In the genomic region with DNA sequence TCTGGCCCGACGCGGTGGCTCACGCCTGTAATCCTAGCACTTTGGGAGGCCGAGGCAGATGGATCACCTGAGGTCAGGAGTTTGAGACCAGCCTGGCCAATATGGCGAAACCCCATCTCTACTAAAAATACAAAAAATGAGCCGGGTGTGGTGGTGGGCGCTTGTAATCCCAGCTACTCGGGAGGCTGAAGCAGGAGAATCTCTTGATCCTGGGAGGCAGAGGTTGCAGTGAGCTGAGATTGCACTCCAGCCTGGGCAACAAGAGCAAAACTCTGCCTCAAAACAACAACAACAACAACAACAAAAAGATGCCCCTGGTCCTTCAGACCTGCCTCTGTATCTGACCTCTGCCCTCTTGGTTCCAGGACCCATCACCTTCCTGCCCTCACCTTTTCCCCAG, we compare ENCODE assay signal across 8 cellular contexts. TPM values are rescaled to one million over a fixed set of nuclear protein-coding genes. Genes with fewer than 3 reads are reported as not detected.
DNase-seq lines count a peak whose midpoint lies in the region; FAIRE-seq and TF ChIP-seq lines count a peak whose summit lies in the region.
"Not testable (repeated sequence)": the region's sequence is repeated elsewhere in the genome, so short reads cannot be mapped to it uniquely, and the experiment has no call there.

No MANE protein-coding gene starts in this region.

- POLR2A ChIA-PET in CD8-positive, alpha-beta memory T cell (lab: Charles Lee) = interaction anchor here (1.1 to 1.8 kb wide), 2 partner anchors 9 to 70 kb away, joined by 3 to 12 read pairs; a partner anchor contains a TSS
- POLR2A ChIA-PET in endothelial cell of umbilical vein (lab: Charles Lee) = interaction anchor here (1.5 kb wide), 1 partner anchor 9 kb away, joined by 5 read pairs; a partner anchor contains a TSS

- H3K4me3 Mint-ChIP-seq in CD8-positive, alpha-beta memory T cell = peak overlapping the region; percentile 82 to 93 (median 86)

- dilution Hi-C loops in endothelial cell of umbilical vein (cut with MboI; ENCODE audit: extremely low pct_ligation_motif_present, low sequenced_read_pairs) = not testable (repeated sequence)

- not testable (repeated sequence) for TF ChIP-seq EP300 in transverse colon (IDR thresholded peaks at IDR 0.05; ENCODE audit: low read depth)

- H3K79me2 ChIP-seq in endothelial cell of umbilical vein (ENCODE audit: control insufficient read depth, insufficient read depth, low read length) (peaks cover 42% of the 10 kb centered on the region), osteoblast (ENCODE audit: insufficient read depth, low read length) (peaks cover 53% of the 10 kb centered on the region)

- WGBS in transverse colon (ENCODE audit: low coverage in 1 of 2), 2 donors = 85% methylated on average over 9 of the region's 9 CpGs; no CpG with 5 or more reads in 1 of the 2 donors

- not testable (repeated sequence) for H2AFZ ChIP-seq in endothelial cell of umbilical vein (ENCODE audit: low read depth, low read length); osteoblast (ENCODE audit: low read length)

- not testable (repeated sequence) for H3K27ac ChIP-seq in CD8-positive, alpha-beta memory T cell (ENCODE audit: low read depth, low read length); endothelial cell of umbilical vein (ENCODE audit: insufficient read depth, low read depth, low read length); iPS-20b (ENCODE audit: low read length)
- peak overlapping the region; percentile 77 for H3K27ac ChIP-seq in KOPT-K1 (ENCODE audit: low read depth, low read length, poor library complexity, severe bottlenecking)
- H3K27ac ChIP-seq in osteoblast (ENCODE audit: low read depth, low read length) = peak overlapping the region; percentile 100
- peak overlapping the region; percentile 36 to 95 (median 90) for H3K27ac ChIP-seq in transverse colon

- not testable (repeated sequence) for H3K9me3 Mint-ChIP-seq in CD8-positive, alpha-beta memory T cell

- in situ Hi-C loops in transverse colon (cut with MboI; ENCODE audit: low pct_ligation_motif_present in 1 of 4, low pct_unique_long_range_greater_than_20kb in 1 of 4, low sequenced_read_pairs in 3 of 4) = loop anchor here in 1 of 4 donors (25.0 kb wide), 1 partner anchor 307 kb away; no protein-coding TSS in a partner anchor

- not testable (repeated sequence) for FAIRE-seq in endothelial cell of umbilical vein (lab: Jason Lieb, UNC)

- H3K9ac ChIP-seq in adipocyte (ENCODE audit: low read length) (peak overlapping the region; percentile 97), endothelial cell of umbilical vein (replicated peaks; ENCODE audit: extremely low read depth, insufficient read depth, low read length) (peak overlapping the region; percentile 12), iPS-20b (ENCODE audit: low read depth, low read length) (peak overlapping the region; percentile 88; the same call in 1 of the 2 replicates)

- BruUV-seq in endothelial cell of umbilical vein (replicated peaks; lab: Mats Ljungman, UMichigan) = not testable (repeated sequence)

- H3K36me3 Mint-ChIP-seq in CD8-positive, alpha-beta memory T cell = peaks cover 0 to 53% (median 0%) of the 10 kb centered on the region in 3 donors

- CTCF ChIA-PET in CD8-positive, alpha-beta memory T cell (lab: Charles Lee) = interaction anchor here (0.8 to 3.8 kb wide), 3 partner anchors 10 to 227 kb away, joined by 3 to 30 read pairs (median 4); no protein-coding TSS in a partner anchor
- CTCF ChIA-PET in endothelial cell of umbilical vein (lab: Charles Lee) = interaction anchor here (1.7 to 3.6 kb wide), 2 partner anchors 10 to 22 kb away, joined by 5 to 15 read pairs; no protein-coding TSS in a partner anchor

- H3K9me1 ChIP-seq in endothelial cell of umbilical vein (replicated peaks; ENCODE audit: control insufficient read depth, extremely low read depth, insufficient read depth, low read length) = not testable (repeated sequence)

- not testable (repeated sequence) for H4K20me1 ChIP-seq in endothelial cell of umbilical vein (replicated peaks; ENCODE audit: control insufficient read depth, extremely low read depth, insufficient read depth, low read length); osteoblast (ENCODE audit: insufficient read depth, low read length)

- peaks cover 15% of the 10 kb centered on the region for H3K4me1 ChIP-seq in CD8-positive, alpha-beta memory T cell (ENCODE audit: insufficient read depth, low read length)
- H3K4me1 ChIP-seq in adipocyte (ENCODE audit: control insufficient read depth, insufficient read depth, low read length) (peaks cover 34% of the 10 kb centered on the region), endothelial cell of umbilical vein (ENCODE audit: control insufficient read depth, extremely low read depth, insufficient read depth, low read length) (peaks cover 38% of the 10 kb centered on the region), iPS-20b (ENCODE audit: insufficient read depth, low read length) (0 out of 2 replicates have a peak, but pooled peaks cover 11% of the 10 kb centered on the region), osteoblast (ENCODE audit: insufficient read depth, low read length) (peaks cover 42% of the 10 kb centered on the region), transverse colon (peaks cover 0 to 48% (median 30%) of the 10 kb centered on the region in 4 donors)

- H3K27ac Mint-ChIP-seq in CD8-positive, alpha-beta memory T cell = peak overlapping the region; percentile 65 to 95 (median 88)

- intact Hi-C loops in endothelial cell of umbilical vein (cut with micrococcal nuclease); transverse colon (cut with DNase I; ENCODE audit: low total_unique reads): not testable (repeated sequence)

- H3K4me2 ChIP-seq in endothelial cell of umbilical vein (ENCODE audit: insufficient read depth, low read length) (peak overlapping the region; percentile 70), osteoblast (ENCODE audit: insufficient read depth, low read length) (peak overlapping the region; percentile 92)

- H3K27me3 ChIP-seq in CD8-positive, alpha-beta memory T cell (ENCODE audit: insufficient read depth, low read length, poor library complexity, severe bottlenecking); adipocyte (replicated peaks; ENCODE audit: control insufficient read depth, insufficient read depth, low read length); endothelial cell of umbilical vein (ENCODE audit: control insufficient read depth in 2 of 2, insufficient read depth in 2 of 2, low read length in 2 of 2); iPS-20b (ENCODE audit: insufficient read depth, low read length); osteoblast (ENCODE audit: insufficient read depth, low read length); transverse colon: not testable (repeated sequence)

- not testable (repeated sequence) for DNase-seq in CD8-positive, alpha-beta memory T cell; adipocyte (ENCODE audit: low read depth); endothelial cell of umbilical vein (ENCODE audit: low read depth, low spot score); transverse colon
- DNase-seq in osteoblast (ENCODE audit: insufficient read length, low spot score, missing footprints) = peak; percentile 38

- H3K36me3 ChIP-seq in CD8-positive, alpha-beta memory T cell (ENCODE audit: insufficient read depth, low read length) = peaks cover 18% of the 10 kb centered on the region
- peaks cover 50% of the 10 kb centered on the region for H3K36me3 ChIP-seq in KOPT-K1 (ENCODE audit: insufficient read depth, low read length)
- peaks cover 37% of the 10 kb centered on the region for H3K36me3 ChIP-seq in adipocyte (ENCODE audit: control insufficient read depth, insufficient read depth, low read length, severe bottlenecking)
- H3K36me3 ChIP-seq in endothelial cell of umbilical vein (ENCODE audit: control insufficient read depth in 2 of 2, extremely low read depth in 1 of 2, insufficient read depth in 2 of 2, low read length in 2 of 2) = peaks cover 11% of the 10 kb centered on the region in 2 experiments
- H3K36me3 ChIP-seq in iPS-20b (ENCODE audit: insufficient read depth, low read depth, low read length) = peaks cover 45% of the 10 kb centered on the region
- peaks cover 35% of the 10 kb centered on the region for H3K36me3 ChIP-seq in osteoblast (ENCODE audit: insufficient read depth, low read length)
- H3K36me3 ChIP-seq in transverse colon = not testable (repeated sequence)

- not testable (repeated sequence) for H3K9me3 ChIP-seq in CD8-positive, alpha-beta memory T cell (ENCODE audit: low read length); KOPT-K1 (ENCODE audit: insufficient read depth, low read length, poor library complexity, severe bottlenecking); adipocyte (ENCODE audit: control insufficient read depth, low read length); endothelial cell of umbilical vein (replicated peaks; ENCODE audit: control insufficient read depth, insufficient read depth, low read length); iPS-20b (ENCODE audit: insufficient read depth, low read depth, low read length); osteoblast (ENCODE audit: low read depth, low read length); transverse colon

- not testable (repeated sequence) for H3K27me3 Mint-ChIP-seq in CD8-positive, alpha-beta memory T cell

- TF ChIP-seq POLR2A in endothelial cell of umbilical vein (IDR thresholded peaks at IDR 0.05; ENCODE audit: low read depth, low read length); transverse colon (IDR thresholded peaks at IDR 0.05): not testable (repeated sequence)

- TF ChIP-seq CTCF in WI38 (IDR thresholded peaks at IDR 0.05; ENCODE audit: low read depth, low read length); endothelial cell of umbilical vein (IDR thresholded peaks at IDR 0.05; ENCODE audit: extremely low read depth in 1 of 2, insufficient read depth in 1 of 2, low read depth in 1 of 2, low read length in 2 of 2); osteoblast (IDR thresholded peaks at IDR 0.05; ENCODE audit: extremely low read depth, low read depth, low read length); transverse colon (IDR thresholded peaks at IDR 0.05): not testable (repeated sequence)

- H3K4me3 ChIP-seq in CD8-positive, alpha-beta memory T cell (ENCODE audit: low read length); transverse colon: not testable (repeated sequence)
- peak overlapping the region; percentile 86 for H3K4me3 ChIP-seq in WI38 (ENCODE audit: low read depth, low read length)
- H3K4me3 ChIP-seq in adipocyte (ENCODE audit: low read length) = peak overlapping the region; percentile 100
- H3K4me3 ChIP-seq in endothelial cell of umbilical vein (replicated peaks in 1 of 3; ENCODE audit: insufficient read depth in 1 of 3, low read depth in 1 of 3, low read length in 3 of 3) = peak overlapping the region in 1 of 3 experiments; percentile 65
- H3K4me3 ChIP-seq in iPS-20b (ENCODE audit: low read length) = peak overlapping the region; percentile 84
- peak overlapping the region; percentile 96 for H3K4me3 ChIP-seq in osteoblast (ENCODE audit: insufficient read depth, low read length)

- H3K4me1 Mint-ChIP-seq in CD8-positive, alpha-beta memory T cell = peaks cover 22 to 30% (median 24%) of the 10 kb centered on the region in 3 donors

RNA-seq across cellular contexts. Expression of a gene that starts 1.4 kb away (rescaled TPM):
- 10 to 100 TPM; 37.3 to 38.6 TPM for total RNA-seq in CD8-positive, alpha-beta memory T cell
- polyA plus RNA-seq in CD8-positive, alpha-beta memory T cell = 64.1 TPM
- total RNA-seq in endothelial cell of umbilical vein (32.8 and 36.5 TPM in 2 replicates), osteoblast (15.2 and 16.8 TPM in 2 replicates), transverse colon (10 to 100 TPM; 28.6 to 55.0 (median 33.6) TPM)
- polyA plus RNA-seq in endothelial cell of umbilical vein = 38.3 and 46.3 TPM in 2 replicates
- polyA plus RNA-seq in endothelial cell of umbilical vein (2011; cell fraction: cytosol; rRNA removed) = 27.7 and 48.4 TPM in 2 replicates
- 13.5 and 15.3 TPM in 2 replicates for polyA plus RNA-seq in endothelial cell of umbilical vein (2011; cell fraction: nucleus; rRNA removed)
- polyA plus RNA-seq in endothelial cell of umbilical vein (2012) = 30.7 and 40.3 TPM in 2 replicates
- polyA minus RNA-seq in endothelial cell of umbilical vein = 7.2 and 9.6 TPM in 2 replicates
- polyA minus RNA-seq in endothelial cell of umbilical vein (2011; cell fraction: cytosol; rRNA and poly(A)+ RNA removed) = 32.0 TPM
- polyA minus RNA-seq in endothelial cell of umbilical vein (2011; cell fraction: nucleus; rRNA and poly(A)+ RNA removed) = 2.3 and 4.1 TPM in 2 replicates

RNA-seq across cellular contexts. Expression of a gene that starts 9.9 kb away (rescaled TPM):
- total RNA-seq in CD8-positive, alpha-beta memory T cell = 100 to 1,000 TPM; 227 to 230 TPM
- 115 TPM for polyA plus RNA-seq in CD8-positive, alpha-beta memory T cell
- 96.7 and 102 TPM in 2 replicates for total RNA-seq in endothelial cell of umbilical vein
- 66.9 and 71.2 TPM in 2 replicates for polyA plus RNA-seq in endothelial cell of umbilical vein
- 67.1 and 82.8 TPM in 2 replicates for polyA plus RNA-seq in endothelial cell of umbilical vein (2011; cell fraction: cytosol; rRNA removed)
- polyA plus RNA-seq in endothelial cell of umbilical vein (2011; cell fraction: nucleus; rRNA removed) = 79.0 and 87.6 TPM in 2 replicates
- polyA plus RNA-seq in endothelial cell of umbilical vein (2012) = 89.8 and 109 TPM in 2 replicates
- polyA minus RNA-seq in endothelial cell of umbilical vein = 42.7 and 47.6 TPM in 2 replicates
- 129 TPM for polyA minus RNA-seq in endothelial cell of umbilical vein (2011; cell fraction: cytosol; rRNA and poly(A)+ RNA removed)
- polyA minus RNA-seq in endothelial cell of umbilical vein (2011; cell fraction: nucleus; rRNA and poly(A)+ RNA removed) = 21.8 and 27.3 TPM in 2 replicates
- total RNA-seq in osteoblast = 80.2 and 84.0 TPM in 2 replicates
- total RNA-seq in transverse colon = 10 to 100 TPM; 57.9 to 87.9 (median 75.9) TPM

RNA-seq across cellular contexts. Expression of a gene that starts 13.8 kb away (rescaled TPM):
- not detected for total RNA-seq in CD8-positive, alpha-beta memory T cell
- not detected for polyA plus RNA-seq in CD8-positive, alpha-beta memory T cell
- total RNA-seq in endothelial cell of umbilical vein (0.20 and 0.28 TPM in 2 replicates), osteoblast (not detected in 2 replicates), transverse colon (under 1 TPM in 2 of 4 donors, not detected in 2; 0.27 to 0.32 TPM)
- polyA plus RNA-seq in endothelial cell of umbilical vein = 0.06 TPM in 2 replicates
- polyA plus RNA-seq in endothelial cell of umbilical vein (2011; cell fraction: cytosol; rRNA removed) = 0.03 and 0.07 TPM in 2 replicates
- 0.16 and 0.17 TPM in 2 replicates for polyA plus RNA-seq in endothelial cell of umbilical vein (2011; cell fraction: nucleus; rRNA removed)
- polyA plus RNA-seq in endothelial cell of umbilical vein (2012) = not detected in 2 replicates
- polyA minus RNA-seq in endothelial cell of umbilical vein = 0.15 TPM in 1 of 2 replicates, not detected in the other
- not detected for polyA minus RNA-seq in endothelial cell of umbilical vein (2011; cell fraction: cytosol; rRNA and poly(A)+ RNA removed)
- polyA minus RNA-seq in endothelial cell of umbilical vein (2011; cell fraction: nucleus; rRNA and poly(A)+ RNA removed) = not detected in 2 replicates

RNA-seq across cellular contexts. Expression of a gene that starts 17.2 kb away (rescaled TPM):
- 100 to 1,000 TPM; 832 to 843 TPM for total RNA-seq in CD8-positive, alpha-beta memory T cell
- polyA plus RNA-seq in CD8-positive, alpha-beta memory T cell = 174 TPM
- total RNA-seq in endothelial cell of umbilical vein (1,614 and 1,636 TPM in 2 replicates), osteoblast (1,685 and 1,980 TPM in 2 replicates), transverse colon (100 to 1,000 TPM; 181 to 444 (median 317) TPM)
- polyA plus RNA-seq in endothelial cell of umbilical vein = 1,135 and 1,206 TPM in 2 replicates
- 1,348 and 1,456 TPM in 2 replicates for polyA plus RNA-seq in endothelial cell of umbilical vein (2011; cell fraction: cytosol; rRNA removed)
- polyA plus RNA-seq in endothelial cell of umbilical vein (2011; cell fraction: nucleus; rRNA removed) = 981 and 1,182 TPM in 2 replicates
- 1,660 and 1,676 TPM in 2 replicates for polyA plus RNA-seq in endothelial cell of umbilical vein (2012)
- polyA minus RNA-seq in endothelial cell of umbilical vein = 1,615 and 1,696 TPM in 2 replicates
- 411 TPM for polyA minus RNA-seq in endothelial cell of umbilical vein (2011; cell fraction: cytosol; rRNA and poly(A)+ RNA removed)
- 416 and 482 TPM in 2 replicates for polyA minus RNA-seq in endothelial cell of umbilical vein (2011; cell fraction: nucleus; rRNA and poly(A)+ RNA removed)

RNA-seq across cellular contexts. Expression of a gene that starts 22.1 kb away (rescaled TPM):
- 100 to 1,000 TPM; 188 to 192 TPM for total RNA-seq in CD8-positive, alpha-beta memory T cell
- 64.5 TPM for polyA plus RNA-seq in CD8-positive, alpha-beta memory T cell
- total RNA-seq in endothelial cell of umbilical vein = 71.4 and 77.4 TPM in 2 replicates
- polyA plus RNA-seq in endothelial cell of umbilical vein = 51.8 and 55.3 TPM in 2 replicates
- 37.9 TPM in 2 replicates for polyA plus RNA-seq in endothelial cell of umbilical vein (2011; cell fraction: cytosol; rRNA removed)
- 51.3 and 55.0 TPM in 2 replicates for polyA plus RNA-seq in endothelial cell of umbilical vein (2011; cell fraction: nucleus; rRNA removed)
- polyA plus RNA-seq in endothelial cell of umbilical vein (2012) = 76.1 and 80.0 TPM in 2 replicates
- 20.2 and 25.8 TPM in 2 replicates for polyA minus RNA-seq in endothelial cell of umbilical vein
- polyA minus RNA-seq in endothelial cell of umbilical vein (2011; cell fraction: cytosol; rRNA and poly(A)+ RNA removed) = 45.1 TPM
- 13.2 and 13.5 TPM in 2 replicates for polyA minus RNA-seq in endothelial cell of umbilical vein (2011; cell fraction: nucleus; rRNA and poly(A)+ RNA removed)
- total RNA-seq in osteoblast = 41.0 and 47.8 TPM in 2 replicates
- 10 to 100 TPM; 18.0 to 40.8 (median 32.6) TPM for total RNA-seq in transverse colon

Comparison
In these comparisons a context has a peak if more than half of its experiments do, and no peak if none do; other contexts are left out.
1. H3K9ac ChIP-seq: peak in every context shown above with its lines; median percentile 97 in adipocyte; 88 in iPS-20b; 12 in endothelial cell of umbilical vein.